Comparison of ENCODE assay signal across 14 cellular contexts in genomic region chr14:85417396-85417795, GRCh38.
"Had no signal": no experiment of that assay in that cellular context is flagged by ENCODE, and none has a peak within 500 bp of the region (broad histone marks: within the 10 kb centered on the region; RNA-seq: fewer than 3 reads in every experiment).

No MANE protein-coding gene starts in this region.

- H3K36me3 ChIP-seq: esophagus muscularis mucosa, right atrium auricular region, transverse colon had no signal

- H3K36me3 Mint-ChIP-seq: activated naive CD4-positive, alpha-beta T cell treated with anti-CD3 and anti-CD28 coated beads, Interleukin-2, amount 50 U/mL, for 72 hours; brain; stimulated activated memory B cell treated with anti-CD40 and anti-IgM and Interleukin-4, amounts not matched to agents 10 μg/mL and 1 μg/mL and 100 μg/mL, for 72 hours had no signal

- H3K27ac ChIP-seq: esophagus muscularis mucosa, transverse colon had no signal

- ATAC-seq: activated naive CD4-positive, alpha-beta T cell treated with anti-CD3 and anti-CD28 coated beads, Interleukin-2, amount 50 U/mL, for 72 hours; activated T-helper 17 cell treated with anti-CD3 and anti-CD28 coated beads, Interleukin-2, amount 50 U/mL, for 72 hours; stimulated activated memory B cell treated with anti-CD40 and anti-IgM and Interleukin-4, amounts not matched to agents 10 μg/mL and 1 μg/mL and 100 μg/mL, for 72 hours had no signal

- H3K27me3 Mint-ChIP-seq: activated B cell treated with CpG ODN at 0.5 μM for 24 hours; activated T-helper 17 cell treated with anti-CD3 and anti-CD28 coated beads, Interleukin-2, amount 50 U/mL, for 72 hours; brain; stimulated activated memory B cell treated with anti-CD40 and anti-IgM and Interleukin-4, amounts not matched to agents 10 μg/mL and 1 μg/mL and 100 μg/mL, for 72 hours had no signal

- H3K27me3 ChIP-seq: esophagus muscularis mucosa, right atrium auricular region, transverse colon had no signal

- H3K4me1 ChIP-seq: esophagus muscularis mucosa had no signal

- H3K9me3 Mint-ChIP-seq: brain had no signal

- H3K4me3 Mint-ChIP-seq: activated B cell treated with CpG ODN at 0.5 μM for 24 hours; activated T-helper 17 cell treated with anti-CD3 and anti-CD28 coated beads, Interleukin-2, amount 50 U/mL, for 72 hours; brain; stimulated activated memory B cell treated with anti-CD40 and anti-IgM and Interleukin-4, amounts not matched to agents 10 μg/mL and 1 μg/mL and 100 μg/mL, for 72 hours; T-helper 1 cell treated with Interleukin-12 subunit alpha and Interleukin-12 subunit beta and Interleukin-4 antibody, amounts not matched to agents 30 μg/mL and 1 μg/mL, for 36 hours had no signal

- H3K9me3 ChIP-seq: esophagus muscularis mucosa, right atrium auricular region, transverse colon had no signal

- H3K4me1 Mint-ChIP-seq: activated B cell treated with CpG ODN at 0.5 μM for 24 hours; activated T-helper 17 cell treated with anti-CD3 and anti-CD28 coated beads, Interleukin-2, amount 50 U/mL, for 72 hours; stimulated activated memory B cell treated with anti-CD40 and anti-IgM and Interleukin-4, amounts not matched to agents 10 μg/mL and 1 μg/mL and 100 μg/mL, for 72 hours had no signal

- DNase-seq: activated B cell treated with CpG ODN at 0.5 μM for 24 hours; activated CD4-positive, alpha-beta T cell treated with anti-CD3 and anti-CD28 coated beads, Interleukin-2, amount 50 U/mL, for 1 hour; activated T-cell treated with anti-CD3 and anti-CD28 coated beads for 4 hours; cerebellar nuclear complex; posterior cingulate gyrus; substantia nigra; transverse colon had no signal

- H3K27ac Mint-ChIP-seq: activated B cell treated with CpG ODN at 0.5 μM for 24 hours; activated naive CD4-positive, alpha-beta T cell treated with anti-CD3 and anti-CD28 coated beads, Interleukin-2, amount 50 U/mL, for 72 hours; activated T-helper 17 cell treated with anti-CD3 and anti-CD28 coated beads, Interleukin-2, amount 50 U/mL, for 72 hours; stimulated activated memory B cell treated with anti-CD40 and anti-IgM and Interleukin-4, amounts not matched to agents 10 μg/mL and 1 μg/mL and 100 μg/mL, for 72 hours; T-helper 1 cell treated with Interleukin-12 subunit alpha and Interleukin-12 subunit beta and Interleukin-4 antibody, amounts not matched to agents 30 μg/mL and 1 μg/mL, for 36 hours had no signal

- H3K4me3 ChIP-seq: esophagus muscularis mucosa, right atrium auricular region, transverse colon had no signal
